ENCODE assay signal across 12 cellular contexts in genomic region chr3:58044656-58045055, GRCh38. TPM values are rescaled to one million over a fixed set of nuclear protein-coding genes. Genes with fewer than 3 reads are reported as not detected.
DNase-seq lines count a peak whose midpoint lies in the region; ATAC-seq and TF ChIP-seq lines count a peak whose summit lies in the region.
"Had no signal": no experiment of that assay in that cellular context is flagged by ENCODE, and none has a peak within 500 bp of the region (broad histone marks: within the 10 kb centered on the region; RNA-seq: fewer than 3 reads in every experiment).

No MANE protein-coding gene starts in this region.

- H3K4me1 ChIP-seq in heart left ventricle = peaks cover 0 to 84% (median 53%) of the 10 kb centered on the region in 12 donors
- H3K4me1 ChIP-seq in skeletal muscle tissue (ENCODE audit: control insufficient read depth in 3 of 3, insufficient read depth in 3 of 3, low read length in 3 of 3) = peaks cover 22 to 35% (median 33%) of the 10 kb centered on the region in 3 donors

- intact Hi-C loops in activated T-helper 2 cell treated with anti-CD3 and anti-CD28 coated beads, Interferon-gamma antibody, Interleukin-2, Interleukin-4, amounts not matched to agents 10 μg/mL and 5 μg/mL and 100 μg/mL, durations not matched to agents 14 hours and 24 hours and 36 hours (cut with micrococcal nuclease) = no loop called here
- intact Hi-C loops in heart left ventricle (cut with DNase I) = loop anchor here in 1 of 10 donors (5.0 kb wide), 1 partner anchor 32 kb away; no protein-coding TSS in a partner anchor

- H3K36me3 ChIP-seq in heart left ventricle (no peaks in the 10 kb centered on the region), skeletal muscle tissue (ENCODE audit: control insufficient read depth in 3 of 3, insufficient read depth in 3 of 3, low read length in 3 of 3) (no peaks in the 10 kb centered on the region)

- ATAC-seq in heart left ventricle = peak in 3 of 4 donors; percentile 48 to 65 (median 59)
- no peak for ATAC-seq in GM18519 (IDR thresholded peaks at IDR 0.05; ENCODE audit: low FRiP score, unreplicated experiment)
- no peak for ATAC-seq in esophagus mucosa

- H3K4me1 Mint-ChIP-seq in activated T-helper 2 cell treated with anti-CD3 and anti-CD28 coated beads, Interferon-gamma antibody, Interleukin-2, Interleukin-4, amounts not matched to agents 10 μg/mL and 5 μg/mL and 100 μg/mL, durations not matched to agents 14 hours and 24 hours and 36 hours (ENCODE audit: low read depth) = peaks cover 47% of the 10 kb centered on the region

- no peak overlapping the region for H3K9ac ChIP-seq in skeletal muscle tissue (ENCODE audit: low read depth in 1 of 3, low read length in 3 of 3)

- 33 to 62% (median 41%) methylated on average over 3 of the region's 3 CpGs for WGBS in heart left ventricle, 4 donors

- DNase-seq in EL (peak; percentile 31), heart left ventricle (peak in 1 of 5 donors; percentile 33), NCI-H69 (lab: John Stamatoyannopoulos, UW) (no peak)
- no peak for DNase-seq in activated T-helper 2 cell treated with anti-CD3 and anti-CD28 coated beads, Interferon-gamma antibody, Interleukin-2, Interleukin-4, amounts not matched to agents 10 μg/mL and 5 μg/mL and 100 μg/mL, durations not matched to agents 14 hours and 24 hours and 36 hours (ENCODE audit: low spot score)
- DNase-seq in stimulated activated CD4-positive, alpha-beta T cell treated with anti-CD3 and anti-CD28 coated beads, Interleukin-15, amount 100 ng/mL, for 24 hours = no peak
- DNase-seq: activated CD8-positive, alpha-beta memory T cell treated with anti-CD3 and anti-CD28 coated beads, Interleukin-2, amount 50 U/mL, for 4 hours; hippocampal formation; NCI-H748 treated with DMSO at 0.1 percent for 48 hours had no signal

- H3K4me3 ChIP-seq in heart left ventricle = no peak overlapping the region
- H3K4me3 ChIP-seq in skeletal muscle tissue (ENCODE audit: low read length in 3 of 3) = no peak overlapping the region

- H3K4me3 Mint-ChIP-seq in activated T-helper 2 cell treated with anti-CD3 and anti-CD28 coated beads, Interferon-gamma antibody, Interleukin-2, Interleukin-4, amounts not matched to agents 10 μg/mL and 5 μg/mL and 100 μg/mL, durations not matched to agents 14 hours and 24 hours and 36 hours (ENCODE audit: low read depth) = no peak overlapping the region

- no peaks in the 10 kb centered on the region for H3K27me3 ChIP-seq in heart left ventricle
- H3K27me3 ChIP-seq in skeletal muscle tissue (ENCODE audit: control insufficient read depth in 3 of 3, insufficient read depth in 3 of 3, low read length in 3 of 3) = no peaks in the 10 kb centered on the region

- no peak for TF ChIP-seq CTCF in heart left ventricle (IDR thresholded peaks at IDR 0.05)

- H3K27ac ChIP-seq in heart left ventricle = peak overlapping the region in 9 of 12 donors; percentile 16 to 66 (median 44)
- H3K27ac ChIP-seq in skeletal muscle tissue (ENCODE audit: low read depth, low read length) = peak overlapping the region; percentile 60

- peak overlapping the region; percentile 30 for H3K27ac Mint-ChIP-seq in activated T-helper 2 cell treated with anti-CD3 and anti-CD28 coated beads, Interferon-gamma antibody, Interleukin-2, Interleukin-4, amounts not matched to agents 10 μg/mL and 5 μg/mL and 100 μg/mL, durations not matched to agents 14 hours and 24 hours and 36 hours

- no peaks in the 10 kb centered on the region for H3K9me3 Mint-ChIP-seq in activated T-helper 2 cell treated with anti-CD3 and anti-CD28 coated beads, Interferon-gamma antibody, Interleukin-2, Interleukin-4, amounts not matched to agents 10 μg/mL and 5 μg/mL and 100 μg/mL, durations not matched to agents 14 hours and 24 hours and 36 hours
- H3K9me3 Mint-ChIP-seq: stimulated activated naive CD8-positive, alpha-beta T cell treated with anti-CD3 and anti-CD28 coated beads, Interleukin-15, Interleukin-2, amounts not matched to agents 100 ng/mL and 50 ng/mL, for 24 hours had no signal

- H3K9me3 ChIP-seq in heart left ventricle (no peaks in the 10 kb centered on the region), skeletal muscle tissue (ENCODE audit: control insufficient read depth in 3 of 3, low read length in 3 of 3) (no peaks in the 10 kb centered on the region)

- H3K36me3 Mint-ChIP-seq in activated T-helper 2 cell treated with anti-CD3 and anti-CD28 coated beads, Interferon-gamma antibody, Interleukin-2, Interleukin-4, amounts not matched to agents 10 μg/mL and 5 μg/mL and 100 μg/mL, durations not matched to agents 14 hours and 24 hours and 36 hours (ENCODE audit: low read depth) = peaks cover 4% of the 10 kb centered on the region

- peaks cover 2% of the 10 kb centered on the region for H3K27me3 Mint-ChIP-seq in activated T-helper 2 cell treated with anti-CD3 and anti-CD28 coated beads, Interferon-gamma antibody, Interleukin-2, Interleukin-4, amounts not matched to agents 10 μg/mL and 5 μg/mL and 100 μg/mL, durations not matched to agents 14 hours and 24 hours and 36 hours (ENCODE audit: low read depth)
- H3K27me3 Mint-ChIP-seq: stimulated activated naive CD8-positive, alpha-beta T cell treated with anti-CD3 and anti-CD28 coated beads, Interleukin-15, Interleukin-2, amounts not matched to agents 100 ng/mL and 50 ng/mL, for 24 hours had no signal

- no peak for TF ChIP-seq POLR2A in heart left ventricle (IDR thresholded peaks at IDR 0.05)

RNA-seq across cellular contexts. Expression of gene FLNB, which starts 36.4 kb away (rescaled TPM):
- total RNA-seq in activated T-helper 2 cell treated with anti-CD3 and anti-CD28 coated beads, Interferon-gamma antibody, Interleukin-2, Interleukin-4, amounts not matched to agents 10 μg/mL and 5 μg/mL and 100 μg/mL, durations not matched to agents 14 hours and 24 hours and 36 hours = 34.8 and 35.6 TPM in 2 replicates
- total RNA-seq in heart left ventricle (10 to 100 TPM; 30.5 to 75.6 (median 40.6) TPM), skeletal muscle tissue (80.9 TPM), esophagus mucosa (124 TPM)
- 10 to 100 TPM; 31.9 to 38.7 TPM for polyA plus RNA-seq in heart left ventricle

Comparison
In these comparisons a context has a peak if more than half of its experiments do, and no peak if none do; other contexts are left out.
1. ATAC-seq: peak in heart left ventricle (3 of 4); none in GM18519 (single experiment) and esophagus mucosa (single experiment).